ENCODE assay signal across 13 cellular contexts in the genomic region with DNA sequence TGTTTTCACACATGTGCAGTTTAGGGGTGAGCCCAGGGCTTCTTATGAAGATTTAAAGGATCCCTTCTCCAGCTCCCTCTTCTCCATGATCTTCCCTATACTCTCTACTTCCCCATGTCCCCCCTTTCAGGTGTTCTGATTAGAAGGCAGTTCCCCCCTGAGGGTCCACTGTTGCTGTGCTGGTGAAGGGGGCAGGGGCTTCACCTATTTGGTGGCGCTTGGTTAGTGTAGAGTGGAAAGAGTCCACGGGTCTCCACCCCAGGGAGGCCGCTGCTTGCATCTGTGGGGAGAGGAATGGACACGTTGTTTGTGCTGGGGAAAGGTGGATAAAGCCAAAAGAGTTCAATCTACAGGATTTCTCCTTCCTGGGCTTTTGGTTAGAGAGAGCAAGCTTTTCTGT. TPM values are rescaled to one million over a fixed set of nuclear protein-coding genes. Genes with fewer than 3 reads are reported as not detected.
DNase-seq lines count a peak whose midpoint lies in the region; ATAC-seq, FAIRE-seq and TF ChIP-seq lines count a peak whose summit lies in the region.
"Had no signal": no experiment of that assay in that cellular context is flagged by ENCODE, and none has a peak within 500 bp of the region (broad histone marks: within the 10 kb centered on the region; RNA-seq: fewer than 3 reads in every experiment).

No MANE protein-coding gene starts in this region.

- H3K4me1 ChIP-seq in GM23338 (ENCODE audit: insufficient read depth) (peaks cover 69% of the 10 kb centered on the region), NT2/D1 (ENCODE audit: insufficient read depth, insufficient read length) (peaks cover 23% of the 10 kb centered on the region), H1 (replicated peaks in 1 of 4; ENCODE audit: control insufficient read depth in 3 of 4, insufficient read depth in 4 of 4, low read length in 3 of 4) (peaks cover 23 to 41% (median 32%) of the 10 kb centered on the region in 4 experiments), mammary epithelial cell (ENCODE audit: insufficient read depth, low read length) (peaks cover 32% of the 10 kb centered on the region), PC-3 (ENCODE audit: insufficient read depth, low read length) (peaks cover 31% of the 10 kb centered on the region)
- H3K4me1 ChIP-seq in naive thymus-derived CD4-positive, alpha-beta T cell (ENCODE audit: control insufficient read depth in 2 of 2, insufficient read depth in 2 of 2, low read length in 2 of 2) = peaks cover 14 to 57% of the 10 kb centered on the region in 2 donors

- H3K4me2 ChIP-seq in GM23338 (peak overlapping the region; percentile 68), H1 (ENCODE audit: insufficient read depth in 1 of 2, low read depth in 2 of 2, low read length in 2 of 2) (peak overlapping the region; percentile 31 to 47; a peak in 3 of 4 replicates), mammary epithelial cell (ENCODE audit: insufficient read depth, low read depth, low read length) (no peak overlapping the region), PC-3 (ENCODE audit: low read length) (no peak overlapping the region)

- no peak overlapping the region for H4K5ac ChIP-seq in H1 (ENCODE audit: insufficient read length, low read depth, low read length)

- H3K4me3 Mint-ChIP-seq in GM23338 (no peak overlapping the region), immature natural killer cell (no peak overlapping the region)
- H3K4me3 Mint-ChIP-seq in naive thymus-derived CD4-positive, alpha-beta T cell = peak overlapping the region in 1 of 10 donors; percentile 83

- CTCF ChIA-PET in H1 (lab: Charles Lee; ENCODE audit: partially characterized antibody) (interaction anchor here (0.6 to 1.9 kb wide), 10 partner anchors 11 to 433 kb away, joined by 3 to 8 read pairs (median 3); no protein-coding TSS in a partner anchor), mammary epithelial cell (lab: Charles Lee; ENCODE audit: low non-redundant PET) (no interaction called here), PC-3 (lab: Charles Lee) (no interaction called here)
- CTCF ChIA-PET in naive thymus-derived CD4-positive, alpha-beta T cell (lab: Charles Lee) = interaction anchor here (0.8 to 1.0 kb wide), 2 partner anchors 12 to 16 kb away, joined by 3 read pairs; no protein-coding TSS in a partner anchor

- no peak for FAIRE-seq in H1 (lab: Jason Lieb, UNC)

- H3K36me3 ChIP-seq in GM23338 (ENCODE audit: insufficient read depth) (peaks cover 10% of the 10 kb centered on the region; the same call in 1 of the 2 replicates), NT2/D1 (ENCODE audit: insufficient read depth, insufficient read length, low read length) (peaks cover 7% of the 10 kb centered on the region), H1 (ENCODE audit: control insufficient read depth in 2 of 4, insufficient read depth in 4 of 4, low read length in 3 of 4) (no peaks in the 10 kb centered on the region), mammary epithelial cell (ENCODE audit: insufficient read depth, low read length) (no peaks in the 10 kb centered on the region), PC-3 (ENCODE audit: low read depth, low read length) (no peaks in the 10 kb centered on the region)
- H3K36me3 ChIP-seq in naive thymus-derived CD4-positive, alpha-beta T cell (ENCODE audit: control insufficient read depth in 2 of 3, insufficient read depth in 3 of 3, low read length in 3 of 3) = no peaks in the 10 kb centered on the region
- H3K36me3 ChIP-seq: BE2C had no signal

- H3K27me3 ChIP-seq in GM23338 (ENCODE audit: insufficient read depth) (no peaks in the 10 kb centered on the region), NT2/D1 (ENCODE audit: insufficient read depth, insufficient read length) (no peaks in the 10 kb centered on the region), H1 (replicated peaks in 1 of 4; ENCODE audit: control insufficient read depth in 3 of 4, extremely low read depth in 1 of 4, insufficient read depth in 3 of 4, low read length in 3 of 4) (no peaks in the 10 kb centered on the region), mammary epithelial cell (ENCODE audit: insufficient read depth, low read length) (no peaks in the 10 kb centered on the region), PC-3 (ENCODE audit: low read length) (no peaks in the 10 kb centered on the region)
- H3K27me3 ChIP-seq in naive thymus-derived CD4-positive, alpha-beta T cell (ENCODE audit: control insufficient read depth in 2 of 2, insufficient read depth in 2 of 2, low read length in 2 of 2) = no peaks in the 10 kb centered on the region
- H3K27me3 ChIP-seq: BE2C, SJSA1 had no signal

- ATAC-seq in GM23338 (no peak), PC-3 (no peak), HG02870 (IDR thresholded peaks at IDR 0.05; ENCODE audit: unreplicated experiment) (no peak)
- ATAC-seq in naive thymus-derived CD4-positive, alpha-beta T cell = no peak

- H3K27me3 Mint-ChIP-seq in GM23338 (ENCODE audit: insufficient read depth, low read depth, poor library complexity) (peaks cover 12% of the 10 kb centered on the region), immature natural killer cell (ENCODE audit: low read depth in 3 of 3) (peaks cover under 1 to 7% (median 7%) of the 10 kb centered on the region in 3 donors)
- no peaks in the 10 kb centered on the region for H3K27me3 Mint-ChIP-seq in naive thymus-derived CD4-positive, alpha-beta T cell

- H2BK15ac ChIP-seq in H1 (ENCODE audit: low read length) = no peak overlapping the region

- H3K27ac Mint-ChIP-seq in GM23338 (peak overlapping the region; percentile 35), immature natural killer cell (peak overlapping the region in 2 of 6 donors; percentile 60 to 69)
- peak overlapping the region in 8 of 9 donors; percentile 62 to 96 (median 82) for H3K27ac Mint-ChIP-seq in naive thymus-derived CD4-positive, alpha-beta T cell

- H2BK120ac ChIP-seq in H1 (replicated peaks; ENCODE audit: low read depth, low read length) = no peak overlapping the region

- peaks cover 39% of the 10 kb centered on the region for H3K79me1 ChIP-seq in H1 (ENCODE audit: low read depth, low read length)

- in situ Hi-C loops in mammary epithelial cell (cut with MboI; ENCODE audit: low sequenced_read_pairs in 2 of 2) = loop anchor here in 1 of 2 donors (10.0 kb wide), 1 partner anchor 45 kb away; a partner anchor contains a TSS

- no peak overlapping the region for H3K14ac ChIP-seq in H1 (ENCODE audit: insufficient read length)

- H3K36me3 Mint-ChIP-seq in GM23338 (ENCODE audit: low read depth) (peaks cover 41% of the 10 kb centered on the region), immature natural killer cell (peaks cover 13 to 29% (median 26%) of the 10 kb centered on the region in 3 donors)
- H3K36me3 Mint-ChIP-seq in naive thymus-derived CD4-positive, alpha-beta T cell = peaks cover 0 to 39% (median 31%) of the 10 kb centered on the region in 5 donors

- no peak overlapping the region for H3K56ac ChIP-seq in H1 (replicated peaks; ENCODE audit: insufficient read length, low read depth, low read length)

- BruUV-seq in mammary epithelial cell (replicated peaks; lab: Mats Ljungman, UMichigan) (no TSS peak), PC-3 (replicated peaks; lab: Mats Ljungman, UMichigan) (no TSS peak)

- H4K20me1 ChIP-seq in GM23338 (replicated peaks; ENCODE audit: insufficient read depth) (peaks cover 7% of the 10 kb centered on the region; the same call in 1 of the 2 replicates), H1 (replicated peaks in 1 of 2; ENCODE audit: control insufficient read depth in 1 of 2, insufficient read depth in 2 of 2, low read length in 2 of 2) (peaks cover 6 to 9% of the 10 kb centered on the region in 2 experiments), mammary epithelial cell (ENCODE audit: insufficient read depth, low read length) (no peaks in the 10 kb centered on the region), PC-3 (ENCODE audit: low read length) (no peaks in the 10 kb centered on the region)

- H4K8ac ChIP-seq in H1 (ENCODE audit: extremely low read depth, insufficient read depth, low read length) = no peak overlapping the region

- H3K23ac ChIP-seq in H1 (ENCODE audit: insufficient read length) = no peak overlapping the region

- DNase-seq in GM23338 (ENCODE audit: low spot score) (no peak), NT2/D1 (ENCODE audit: low read depth, low spot score) (no peak), H1 (ENCODE audit: low read depth in 1 of 2, low spot score in 2 of 2) (no peak), mammary epithelial cell (no peak), PC-3 (no peak), immature natural killer cell (no peak)
- DNase-seq in naive thymus-derived CD4-positive, alpha-beta T cell = no peak
- DNase-seq: BE2C, HCEC 1CT, NCI-H2081 treated with DMSO at 0.1 percent for 48 hours, NCI-H524 had no signal

- H3K4me3 ChIP-seq in GM23338 = peak overlapping the region; percentile 27; the same call in 1 of the 2 replicates
- H3K4me3 ChIP-seq in NT2/D1 (ENCODE audit: insufficient read length, low read depth) = no peak overlapping the region
- 0 out of 8 replicates have a peak overlapping the region, but pooled peaks of 2 of the 4 experiments have one; percentile 3 to 10 for H3K4me3 ChIP-seq in H1 (ENCODE audit: extremely low read depth in 1 of 4, insufficient read depth in 2 of 4, low read depth in 3 of 4, low read length in 4 of 4)
- no peak overlapping the region for H3K4me3 ChIP-seq in naive thymus-derived CD4-positive, alpha-beta T cell (ENCODE audit: low read length)
- H3K4me3 ChIP-seq in mammary epithelial cell (replicated peaks in 1 of 3; ENCODE audit: insufficient read depth in 1 of 3, low read depth in 2 of 3, low read length in 3 of 3) = no peak overlapping the region
- H3K4me3 ChIP-seq in PC-3 (ENCODE audit: low read length) = no peak overlapping the region
- H3K4me3 ChIP-seq: SJSA1 had no signal

- peak overlapping the region; percentile 89 for H2AK5ac ChIP-seq in H1 (ENCODE audit: low read depth, low read length)

- dilution Hi-C loops in mammary epithelial cell (cut with HindIII; ENCODE audit: low sequenced_read_pairs) = loop anchor here (5.0 kb wide), 2 partner anchors 42 to 48 kb away; no protein-coding TSS in a partner anchor

- H3K4ac ChIP-seq in H1 (replicated peaks; ENCODE audit: insufficient read length, low read depth, low read length) = no peak overlapping the region

- TF ChIP-seq CTCF in GM23338 (conservative IDR thresholded peaks at IDR 0.05; ENCODE audit: low read depth in 2 of 2) = no peak
- TF ChIP-seq CTCF in H1 (IDR thresholded peaks at IDR 0.05; ENCODE audit: control extremely low read depth in 1 of 3, insufficient read depth in 1 of 3, low read depth in 1 of 3, low read length in 3 of 3) = no peak
- TF ChIP-seq CTCF in mammary epithelial cell (conservative IDR thresholded peaks at IDR 0.05 in 1 of 2, IDR thresholded peaks at IDR 0.05 in 1 of 2; ENCODE audit: extremely low read depth in 1 of 2, insufficient read depth in 1 of 2, low read depth in 1 of 2, low read length in 2 of 2) = no peak
- no peak for TF ChIP-seq CTCF in PC-3 (conservative IDR thresholded peaks at IDR 0.05; ENCODE audit: low read depth, low read length)

- TF ChIP-seq EP300 in H1 (IDR thresholded peaks at IDR 0.05; ENCODE audit: borderline replicate concordance in 1 of 2, low read depth in 2 of 2, low read length in 2 of 2) = no peak

- no peak for TF ChIP-seq POLR2A in H1 (IDR thresholded peaks at IDR 0.05; ENCODE audit: control extremely low read depth in 1 of 2, low read depth in 2 of 2, low read length in 2 of 2)

- POLR2A ChIA-PET in H1 (lab: Charles Lee; ENCODE audit: partially characterized antibody) = interaction anchor here (1.4 to 4.8 kb wide), 2 partner anchors 10 to 13 kb away, joined by 3 to 31 read pairs; no protein-coding TSS in a partner anchor
- POLR2A ChIA-PET in naive thymus-derived CD4-positive, alpha-beta T cell (lab: Charles Lee) = interaction anchor here (0.6 kb wide), 1 partner anchor 13 kb away, joined by 3 read pairs; no protein-coding TSS in a partner anchor
- POLR2A ChIA-PET in PC-3 (lab: Charles Lee; ENCODE audit: unreplicated experiment) = no interaction called here

- no peak overlapping the region for H2AFZ ChIP-seq in GM23338
- no peak overlapping the region for H2AFZ ChIP-seq in H1 (ENCODE audit: low read length)
- no peak overlapping the region for H2AFZ ChIP-seq in mammary epithelial cell (ENCODE audit: low read depth, low read length)
- no peak overlapping the region for H2AFZ ChIP-seq in PC-3 (ENCODE audit: low read length)

- H3K23me2 ChIP-seq in H1 (ENCODE audit: low read depth, low read length) = peaks cover 3% of the 10 kb centered on the region; the same call in 1 of the 2 replicates

- peak overlapping the region; percentile 60; the same call in 1 of the 2 replicates for H2BK12ac ChIP-seq in H1 (ENCODE audit: low read depth, low read length)

- peaks cover 15% of the 10 kb centered on the region; the same call in 1 of the 2 replicates for H3F3A ChIP-seq in GM23338 (replicated peaks; ENCODE audit: low read depth)
- no peaks in the 10 kb centered on the region for H3F3A ChIP-seq in PC-3 (ENCODE audit: low read length, unreplicated experiment)

- H3K9me3 Mint-ChIP-seq in GM23338 (peaks cover 30% of the 10 kb centered on the region), immature natural killer cell (peaks cover 10 to 21% (median 17%) of the 10 kb centered on the region in 6 donors)
- peaks cover 0 to 38% (median 13%) of the 10 kb centered on the region in 11 donors for H3K9me3 Mint-ChIP-seq in naive thymus-derived CD4-positive, alpha-beta T cell

- H3K9me2 ChIP-seq in GM23338 (ENCODE audit: insufficient read depth) (no peaks in the 10 kb centered on the region), PC-3 (replicated peaks; ENCODE audit: low read length) (no peaks in the 10 kb centered on the region)

- H3K4me1 Mint-ChIP-seq in GM23338 = peaks cover 70% of the 10 kb centered on the region
- peaks cover 39 to 93% (median 87%) of the 10 kb centered on the region in 7 donors for H3K4me1 Mint-ChIP-seq in naive thymus-derived CD4-positive, alpha-beta T cell
- H3K4me1 Mint-ChIP-seq in immature natural killer cell = peaks cover 67 to 92% of the 10 kb centered on the region in 2 donors

- H2BK5ac ChIP-seq in H1 (ENCODE audit: low read depth, low read length) = peak overlapping the region; percentile 97; the same call in 1 of the 2 replicates

- no peak for TF ChIP-seq RAD21 in H1 (IDR thresholded peaks at IDR 0.05 in 1 of 2, conservative IDR thresholded peaks at IDR 0.05 in 1 of 2; ENCODE audit: low read depth in 2 of 2, low read length in 2 of 2)

- H3K9ac ChIP-seq in NT2/D1 (ENCODE audit: insufficient read length, low read depth) = peak overlapping the region; percentile 16
- H3K9ac ChIP-seq in H1 (replicated peaks in 1 of 4; ENCODE audit: extremely low read depth in 1 of 4, low read depth in 3 of 4, low read length in 3 of 4) = no peak overlapping the region; a peak in 1 of 7 replicates
- H3K9ac ChIP-seq in mammary epithelial cell (ENCODE audit: insufficient read depth, low read length) = no peak overlapping the region
- no peak overlapping the region for H3K9ac ChIP-seq in PC-3 (ENCODE audit: low read length)

- 56% methylated on average over 4 of the region's 4 CpGs; no CpG with 5 or more reads in 1 of the 2 experiments for WGBS in H1 (ENCODE audit: extremely low coverage in 1 of 2, insufficient coverage in 1 of 2, insufficient read length in 1 of 2, insufficient replicate concordance in 2 of 2, low coverage in 1 of 2, low lambda C conversion rate in 2 of 2, missing lambda C conversion rate in 1 of 2), 2 experiments
- whole genome bisulfite sequencing in mammary epithelial cell (ENCODE audit: low coverage, missing lambda C conversion rate) = 100% methylated on average over 4 of the region's 4 CpGs

- peak overlapping the region; percentile 72 for H3K18ac ChIP-seq in H1 (ENCODE audit: extremely low read depth, low read length)

- H3K27ac ChIP-seq in GM23338 (ENCODE audit: low read depth) = peak overlapping the region; percentile 96
- H3K27ac ChIP-seq in H1 (ENCODE audit: low read depth, low read length) = no peak overlapping the region; the same call in none of the 2 replicates
- peak overlapping the region; percentile 34 for H3K27ac ChIP-seq in naive thymus-derived CD4-positive, alpha-beta T cell (ENCODE audit: low read depth, low read length)
- H3K27ac ChIP-seq in mammary epithelial cell (ENCODE audit: insufficient read depth, low read depth, low read length) = no peak overlapping the region
- H3K27ac ChIP-seq in PC-3 (ENCODE audit: low read length) = no peak overlapping the region
- H3K27ac ChIP-seq: SJSA1 had no signal

- H2BK20ac ChIP-seq in H1 (ENCODE audit: low read length) = peak overlapping the region; percentile 75

- intact Hi-C loops in naive thymus-derived CD4-positive, alpha-beta T cell (cut with micrococcal nuclease) = no loop called here
- intact Hi-C loops in mammary epithelial cell (cut with micrococcal nuclease) = loop anchor here (5.0 kb wide), 1 partner anchor 53 kb away; no protein-coding TSS in a partner anchor
- intact Hi-C loops in PC-3 (cut with micrococcal nuclease) = no loop called here

- peaks cover 17% of the 10 kb centered on the region for H3K9me3 ChIP-seq in NT2/D1 (ENCODE audit: insufficient read depth, low read length)
- H3K9me3 ChIP-seq in H1 (ENCODE audit: insufficient read depth in 2 of 2, low read depth in 1 of 2, low read length in 1 of 2) = peaks cover 0 to 12% of the 10 kb centered on the region in 2 experiments; a peak in 2 of 4 replicates
- H3K9me3 ChIP-seq in naive thymus-derived CD4-positive, alpha-beta T cell (ENCODE audit: control insufficient read depth in 2 of 3, low read length in 3 of 3) = peaks cover 0 to 12% (median 0%) of the 10 kb centered on the region in 3 experiments
- no peaks in the 10 kb centered on the region for H3K9me3 ChIP-seq in mammary epithelial cell (replicated peaks; ENCODE audit: insufficient read depth, low read length)
- H3K9me3 ChIP-seq in PC-3 (ENCODE audit: low read length) = no peaks in the 10 kb centered on the region
- H3K9me3 ChIP-seq: BE2C had no signal

- no peak overlapping the region for H4K91ac ChIP-seq in H1 (replicated peaks; ENCODE audit: insufficient read length, low read length)

- H3K79me2 ChIP-seq in GM23338 (replicated peaks; ENCODE audit: insufficient read depth) (peaks cover 100% of the 10 kb centered on the region), H1 (ENCODE audit: control insufficient read depth in 1 of 2, insufficient read depth in 2 of 2, low read length in 2 of 2) (peaks cover 20 to 90% of the 10 kb centered on the region in 2 experiments), mammary epithelial cell (ENCODE audit: insufficient read depth, low read length) (peaks cover 90% of the 10 kb centered on the region), PC-3 (ENCODE audit: low read length) (peaks cover 82% of the 10 kb centered on the region)

RNA-seq across cellular contexts. Expression of a gene that starts 49.3 kb away (rescaled TPM):
- 101 and 121 TPM in 2 replicates for total RNA-seq in GM23338 (2014; rRNA removed; shearing (Covaris generic))
- 15.6 and 17.7 TPM in 2 replicates for polyA plus RNA-seq in GM23338 (2016; fragmentation: Nextera tagmentation; extraction: Ambion mirVana)
- 122 and 130 TPM in 2 replicates for total RNA-seq in H1 (2021; fragmentation: NEBNext Ultra II Directional; extraction: Animal tissue kit (Norgen Biotek cat#: 25700))
- 66.7 and 110 TPM in 2 replicates for polyA plus RNA-seq in H1 (2011; rRNA removed)
- polyA plus RNA-seq in H1 (2011; cell fraction: cytosol; rRNA removed) = 101 TPM
- polyA plus RNA-seq in H1 (2011; cell fraction: nucleus; rRNA removed) = 162 TPM
- polyA plus RNA-seq in H1 (2012, experiment 1 of 2) = 76.6 to 172 TPM (median 129 TPM) in 4 replicates
- polyA plus RNA-seq in H1 (2012, experiment 2 of 2) = 53.7 TPM
- 37.8 TPM for polyA plus RNA-seq in H1 (2013, experiment 1 of 2)
- 37.4 TPM for polyA plus RNA-seq in H1 (2013, experiment 2 of 2)
- 150 and 166 TPM in 2 replicates for polyA minus RNA-seq in H1 (2011; rRNA and poly(A)+ RNA removed)
- 183 TPM for polyA minus RNA-seq in H1 (2011; cell fraction: cytosol; rRNA and poly(A)+ RNA removed)
- 71.0 TPM for polyA minus RNA-seq in H1 (2011; cell fraction: nucleus; rRNA and poly(A)+ RNA removed)
- 100 to 1,000 TPM in 1 of 5 experiments, 10 to 100 TPM in 4; 56.2 to 103 (median 94.3) TPM for total RNA-seq in naive thymus-derived CD4-positive, alpha-beta T cell
- 10 to 100 TPM in 1 of 2 donors, 1 to 10 TPM in 1; 6.1 to 19.1 TPM for polyA plus RNA-seq in naive thymus-derived CD4-positive, alpha-beta T cell
- total RNA-seq in mammary epithelial cell = 10 to 100 TPM; 67.7 to 69.7 TPM
- polyA plus RNA-seq in mammary epithelial cell = 59.1 TPM
- polyA minus RNA-seq in mammary epithelial cell = 235 TPM
- 36.8 and 46.8 TPM in 2 replicates for total RNA-seq in PC-3 (2014; rRNA removed)
- 10 to 100 TPM in 1 of 3 donors, 1 to 10 TPM in 2; 4.1 to 12.5 (median 5.6) TPM for polyA plus RNA-seq in immature natural killer cell

Comparison
In these comparisons a context has a peak if more than half of its experiments do, and no peak if none do; other contexts are left out.
1. H3K27ac ChIP-seq: peak in GM23338 (single experiment) and naive thymus-derived CD4-positive, alpha-beta T cell (single experiment); none in H1 (single experiment), mammary epithelial cell (single experiment) and PC-3 (single experiment).
2. H3K4me2 ChIP-seq: peak in GM23338 (single experiment) and H1 (2 of 2); none in mammary epithelial cell (single experiment) and PC-3 (single experiment).
3. CTCF ChIA-PET loops: an anchor here in H1 (0.6 to 1.9 kb wide) and naive thymus-derived CD4-positive, alpha-beta T cell (0.8 to 1.0 kb wide); none called in mammary epithelial cell and PC-3.